In the genomic region with DNA sequence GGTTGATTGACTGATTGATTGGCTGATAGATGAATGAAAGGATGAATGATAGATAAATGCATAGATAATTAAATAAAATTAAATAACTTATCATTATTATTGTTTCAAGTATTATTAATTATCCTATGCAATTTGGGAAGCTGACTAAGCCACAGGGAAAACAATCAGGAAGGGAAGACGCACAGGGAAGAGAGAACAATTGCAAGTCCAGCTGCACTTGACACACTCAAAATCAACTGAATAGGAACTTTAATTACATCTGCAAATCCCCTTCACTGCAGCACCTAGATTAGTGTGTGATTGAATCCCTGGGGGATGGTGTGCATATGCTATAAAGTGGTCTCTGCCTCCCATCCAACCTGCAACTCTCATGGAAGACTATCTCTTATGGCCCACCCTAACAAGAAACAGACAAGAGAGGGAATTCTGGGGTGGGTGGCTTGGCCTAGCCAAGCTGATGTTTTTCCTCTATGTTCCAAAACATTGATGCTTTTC, we compare ENCODE assay signal across 16 cellular contexts.
DNase-seq lines count a peak whose midpoint lies in the region; ATAC-seq and TF ChIP-seq lines count a peak whose summit lies in the region.
"Had no signal": no experiment of that assay in that cellular context is flagged by ENCODE, and none has a peak within 500 bp of the region (broad histone marks: within the 10 kb centered on the region; RNA-seq: fewer than 3 reads in every experiment).

No MANE protein-coding gene starts in this region.

- H3K27ac ChIP-seq in RWPE2 (ENCODE audit: poor library complexity, severe bottlenecking) (peak overlapping the region; percentile 95), osteoblast (ENCODE audit: low read depth, low read length) (peak overlapping the region; percentile 81), skeletal muscle tissue (ENCODE audit: low read depth, low read length) (peak overlapping the region; percentile 87), left ventricle myocardium inferior (replicated peaks) (no peak overlapping the region)
- H3K27ac ChIP-seq: 22Rv1 had no signal

- intact Hi-C loops in left ventricle myocardium inferior (cut with micrococcal nuclease), result no loop called here

- no peaks in the 10 kb centered on the region for H3K27me3 ChIP-seq in RWPE2 (ENCODE audit: insufficient read depth, poor library complexity, severe bottlenecking)
- H3K27me3 ChIP-seq in osteoblast (ENCODE audit: insufficient read depth, low read length), result no peaks in the 10 kb centered on the region
- H3K27me3 ChIP-seq in skeletal muscle tissue (ENCODE audit: control insufficient read depth in 3 of 3, insufficient read depth in 3 of 3, low read length in 3 of 3), result no peaks in the 10 kb centered on the region
- no peaks in the 10 kb centered on the region for H3K27me3 ChIP-seq in left ventricle myocardium inferior (ENCODE audit: low read depth)

- TF ChIP-seq CTCF in RWPE2 (IDR thresholded peaks at IDR 0.05; ENCODE audit: poor library complexity, severe bottlenecking) (no peak), osteoblast (IDR thresholded peaks at IDR 0.05; ENCODE audit: extremely low read depth, low read depth, low read length) (no peak), left ventricle myocardium inferior (IDR thresholded peaks at IDR 0.05; ENCODE audit: borderline replicate concordance) (no peak)

- H3K4me2 ChIP-seq in osteoblast (ENCODE audit: insufficient read depth, low read length), result no peak overlapping the region
- H3K4me2 ChIP-seq: GM23338 had no signal

- H3K9ac ChIP-seq in skeletal muscle tissue (ENCODE audit: low read depth in 1 of 3, low read length in 3 of 3), result no peak overlapping the region

- H3K36me3 ChIP-seq in RWPE2 (ENCODE audit: low read depth), result no peaks in the 10 kb centered on the region
- no peaks in the 10 kb centered on the region for H3K36me3 ChIP-seq in osteoblast (ENCODE audit: insufficient read depth, low read length)
- no peaks in the 10 kb centered on the region for H3K36me3 ChIP-seq in skeletal muscle tissue (ENCODE audit: control insufficient read depth in 3 of 3, insufficient read depth in 3 of 3, low read length in 3 of 3)
- H3K36me3 ChIP-seq in left ventricle myocardium inferior, result no peaks in the 10 kb centered on the region

- DNase-seq in NCI-H82 (lab: John Stamatoyannopoulos, UW) (peak; percentile 32), NCI-H82 treated with DMSO at 0.1 percent for 48 hours (lab: John Stamatoyannopoulos, UW; ENCODE audit: unreplicated experiment) (no peak), RWPE2 (ENCODE audit: low spot score) (no peak), osteoblast (ENCODE audit: insufficient read length, low spot score, missing footprints) (no peak), left ventricle myocardium inferior (no peak), COLO829 (ENCODE audit: low spot score) (no peak)
- no peak for DNase-seq in stimulated activated CD4-positive, alpha-beta T cell treated with anti-CD3 and anti-CD28 coated beads, Interleukin-4, amount 100 ng/mL, for 24 hours
- DNase-seq: AML-193; C1 segment of cervical spinal cord; CD4-positive, alpha-beta T cell; DMS79; H7 had no signal

- no peaks in the 10 kb centered on the region for H3K79me2 ChIP-seq in osteoblast (ENCODE audit: insufficient read depth, low read length)

- peaks cover 23% of the 10 kb centered on the region for H3K4me1 ChIP-seq in RWPE2 (ENCODE audit: insufficient read depth, poor library complexity, severe bottlenecking)
- peaks cover 29% of the 10 kb centered on the region for H3K4me1 ChIP-seq in osteoblast (ENCODE audit: insufficient read depth, low read length)
- peaks cover 36 to 46% (median 37%) of the 10 kb centered on the region in 3 donors for H3K4me1 ChIP-seq in skeletal muscle tissue (ENCODE audit: control insufficient read depth in 3 of 3, insufficient read depth in 3 of 3, low read length in 3 of 3)
- peaks cover 38% of the 10 kb centered on the region for H3K4me1 ChIP-seq in left ventricle myocardium inferior

- H3K9me3 ChIP-seq in RWPE2 (ENCODE audit: severe bottlenecking) (no peaks in the 10 kb centered on the region), osteoblast (ENCODE audit: low read depth, low read length) (no peaks in the 10 kb centered on the region), skeletal muscle tissue (ENCODE audit: control insufficient read depth in 3 of 3, low read length in 3 of 3) (no peaks in the 10 kb centered on the region), left ventricle myocardium inferior (replicated peaks) (no peaks in the 10 kb centered on the region)

- H3K4me3 ChIP-seq in RWPE2 (ENCODE audit: severe bottlenecking) (no peak overlapping the region), osteoblast (ENCODE audit: insufficient read depth, low read length) (no peak overlapping the region), skeletal muscle tissue (ENCODE audit: low read length in 3 of 3) (no peak overlapping the region), left ventricle myocardium inferior (no peak overlapping the region)
- H3K4me3 ChIP-seq: GM12878, GM23338 had no signal

- no peak for ATAC-seq in RWPE2 (ENCODE audit: low read depth)
- ATAC-seq: GM12878, GM23338 had no signal

- no peak overlapping the region for H2AFZ ChIP-seq in osteoblast (ENCODE audit: low read length)
- H2AFZ ChIP-seq: GM23338 had no signal

- H4K20me1 ChIP-seq in osteoblast (ENCODE audit: insufficient read depth, low read length), result no peaks in the 10 kb centered on the region
